In genomic region chr5:135266301-135266630, GRCh38 we compare ENCODE assay signal across 28 cellular contexts.
DNase-seq lines count a peak whose midpoint lies in the region; ATAC-seq and TF ChIP-seq lines count a peak whose summit lies in the region.
"Had no signal": no experiment of that assay in that cellular context is flagged by ENCODE, and none has a peak within 500 bp of the region (broad histone marks: within the 10 kb centered on the region; RNA-seq: fewer than 3 reads in every experiment).

No MANE protein-coding gene starts in this region.

- no peak overlapping the region for H3K4me3 ChIP-seq in duodenal mucosa (ENCODE audit: low read depth in 1 of 2, low read length in 2 of 2)
- no peak overlapping the region for H3K4me3 ChIP-seq in aorta (ENCODE audit: low read length in 2 of 2)
- no peak overlapping the region for H3K4me3 ChIP-seq in CD4-positive, alpha-beta memory T cell (ENCODE audit: low read length in 2 of 2)
- H3K4me3 ChIP-seq: HAP-1, heart left ventricle, ovary, thyroid gland had no signal

- peaks cover 3% of the 10 kb centered on the region for H3K36me3 Mint-ChIP-seq in mesothelial cell of epicardium
- H3K36me3 Mint-ChIP-seq in osteocyte (ENCODE audit: unreplicated experiment) = peaks cover 3% of the 10 kb centered on the region
- no peaks in the 10 kb centered on the region for H3K36me3 Mint-ChIP-seq in CD4-positive, alpha-beta memory T cell
- H3K36me3 Mint-ChIP-seq: CD8-positive, alpha-beta T cell; IgD-negative memory B cell; memory B cell; naive B cell had no signal

- ATAC-seq in aorta (ENCODE audit: low FRiP score) (peak; percentile 31), HG03039 (IDR thresholded peaks at IDR 0.05; ENCODE audit: unreplicated experiment) (no peak)
- ATAC-seq: CD8-positive, alpha-beta T cell; heart left ventricle; left colon had no signal

- H3K27me3 Mint-ChIP-seq in mesothelial cell of epicardium (ENCODE audit: low read depth) = no peaks in the 10 kb centered on the region
- H3K27me3 Mint-ChIP-seq in osteocyte (ENCODE audit: unreplicated experiment) = no peaks in the 10 kb centered on the region
- H3K27me3 Mint-ChIP-seq in CD4-positive, alpha-beta memory T cell = peaks cover 12 to 13% of the 10 kb centered on the region in 2 donors

- POLR2A ChIA-PET in CD4-positive, alpha-beta memory T cell (lab: Charles Lee; ENCODE audit: partially characterized antibody) = no interaction called here

- H3K27ac ChIP-seq in duodenal mucosa (ENCODE audit: low read depth, low read length) = peak overlapping the region; percentile 14
- no peak overlapping the region for H3K27ac ChIP-seq in aorta (ENCODE audit: low read depth in 1 of 2, low read length in 2 of 2)
- H3K27ac ChIP-seq in CD4-positive, alpha-beta memory T cell (ENCODE audit: low read depth, low read length) = no peak overlapping the region
- H3K27ac ChIP-seq: 22Rv1, heart left ventricle, ovary, thyroid gland had no signal

- no peak overlapping the region for H3K9ac ChIP-seq in duodenal mucosa (ENCODE audit: low read depth in 1 of 2, low read length in 2 of 2)

- TF ChIP-seq CTCF in mesothelial cell of epicardium (IDR thresholded peaks at IDR 0.05; ENCODE audit: unreplicated experiment) (no peak), osteocyte (IDR thresholded peaks at IDR 0.05) (no peak)

- WGBS in aorta, 2 donors = 83% methylated on average over 6 of the region's 6 CpGs

- no peaks in the 10 kb centered on the region for H3K27me3 ChIP-seq in duodenal mucosa (ENCODE audit: control insufficient read depth in 1 of 2, insufficient read depth in 2 of 2, low read length in 2 of 2)
- H3K27me3 ChIP-seq in aorta (ENCODE audit: control insufficient read depth in 1 of 2, insufficient read depth in 2 of 2, low read length in 1 of 2) = no peaks in the 10 kb centered on the region
- H3K27me3 ChIP-seq in CD4-positive, alpha-beta memory T cell (ENCODE audit: insufficient read depth, low read length) = no peaks in the 10 kb centered on the region
- H3K27me3 ChIP-seq: ovary, thyroid gland had no signal

- DNase-seq in NCI-H82 (lab: John Stamatoyannopoulos, UW) = peak; percentile 75
- no peak for DNase-seq in NCI-H82 treated with DMSO at 0.1 percent for 48 hours (lab: John Stamatoyannopoulos, UW; ENCODE audit: unreplicated experiment)
- no peak for DNase-seq in mesothelial cell of epicardium (ENCODE audit: low spot score in 2 of 2, unreplicated experiment in 2 of 2)
- no peak for DNase-seq in aorta
- DNase-seq in osteocyte (ENCODE audit: extremely low spot score, unreplicated experiment) = no peak
- DNase-seq in CD4-positive, alpha-beta memory T cell = no peak
- DNase-seq: activated CD4-positive, alpha-beta T cell treated with anti-CD3 and anti-CD28 coated beads, Interleukin-2, amount 50 U/mL, for 48 hours; CD8-positive, alpha-beta T cell; central memory CD4-positive, alpha-beta T cell; dermis blood vessel endothelial cell; heart left ventricle; left colon; naive B cell; NCI-H1105; NCI-H1930; NCI-H69; ovary; stimulated activated CD4-positive, alpha-beta T cell treated with anti-CD3 and anti-CD28 coated beads, Interleukin-12 subunit alpha, Interleukin-12 subunit beta, amount 100 ng/mL, for 4 hours; stimulated activated CD4-positive, alpha-beta T cell treated with anti-CD3 and anti-CD28 coated beads, Interleukin-4, amount 100 ng/mL, for 4 hours; stimulated activated naive CD4-positive, alpha-beta T cell treated with Interleukin-2 at 50 U/mL for 16 hours; thyroid gland had no signal

- H3K36me3 ChIP-seq in duodenal mucosa (ENCODE audit: control insufficient read depth in 1 of 2, insufficient read depth in 2 of 2, low read length in 2 of 2) (no peaks in the 10 kb centered on the region), aorta (ENCODE audit: control insufficient read depth in 1 of 2, insufficient read depth in 2 of 2, low read length in 1 of 2) (no peaks in the 10 kb centered on the region)
- H3K36me3 ChIP-seq in CD4-positive, alpha-beta memory T cell (ENCODE audit: insufficient read depth, low read length) = no peaks in the 10 kb centered on the region
- H3K36me3 ChIP-seq: HAP-1, heart left ventricle, ovary, thyroid gland had no signal

- H3K9me3 ChIP-seq in duodenal mucosa (ENCODE audit: control insufficient read depth in 1 of 2, low read length in 2 of 2) (no peaks in the 10 kb centered on the region), aorta (ENCODE audit: control insufficient read depth, low read length) (no peaks in the 10 kb centered on the region)
- H3K9me3 ChIP-seq in CD4-positive, alpha-beta memory T cell (ENCODE audit: control insufficient read depth in 1 of 2, low read length in 2 of 2) = no peaks in the 10 kb centered on the region
- H3K9me3 ChIP-seq: HAP-1, ovary, thyroid gland had no signal

- H3K9me3 Mint-ChIP-seq in mesothelial cell of epicardium (peaks cover 8% of the 10 kb centered on the region), osteocyte (ENCODE audit: unreplicated experiment) (no peaks in the 10 kb centered on the region)
- peaks cover 0 to 6% (median 0%) of the 10 kb centered on the region in 8 donors for H3K9me3 Mint-ChIP-seq in CD4-positive, alpha-beta memory T cell
- H3K9me3 Mint-ChIP-seq: CD8-positive, alpha-beta T cell; memory B cell had no signal

- CTCF ChIA-PET in CD4-positive, alpha-beta memory T cell (lab: Charles Lee; ENCODE audit: partially characterized antibody) = no interaction called here

- H3K4me1 ChIP-seq in duodenal mucosa (ENCODE audit: control insufficient read depth in 1 of 2, insufficient read depth in 2 of 2, low read length in 2 of 2) (peaks cover 10 to 20% of the 10 kb centered on the region in 2 donors), aorta (ENCODE audit: control insufficient read depth in 1 of 2, insufficient read depth in 2 of 2, low read length in 2 of 2) (no peaks in the 10 kb centered on the region)
- no peaks in the 10 kb centered on the region for H3K4me1 ChIP-seq in CD4-positive, alpha-beta memory T cell (ENCODE audit: insufficient read depth, low read length)
- H3K4me1 ChIP-seq: HAP-1, heart left ventricle, thyroid gland had no signal

- intact Hi-C loops in aorta (cut with DNase I) = no loop called here
- intact Hi-C loops in CD4-positive, alpha-beta memory T cell (cut with micrococcal nuclease) = no loop called here

- H3K4me3 Mint-ChIP-seq in mesothelial cell of epicardium (no peak overlapping the region), osteocyte (ENCODE audit: unreplicated experiment) (no peak overlapping the region)
- no peak overlapping the region for H3K4me3 Mint-ChIP-seq in CD4-positive, alpha-beta memory T cell
- H3K4me3 Mint-ChIP-seq: activated naive CD8-positive, alpha-beta T cell; CD8-positive, alpha-beta T cell; IgD-negative memory B cell; memory B cell; naive B cell had no signal

- H3K27ac Mint-ChIP-seq in mesothelial cell of epicardium = peak overlapping the region; percentile 94
- no peak overlapping the region for H3K27ac Mint-ChIP-seq in osteocyte (ENCODE audit: unreplicated experiment)
- H3K27ac Mint-ChIP-seq in CD4-positive, alpha-beta memory T cell = no peak overlapping the region
- H3K27ac Mint-ChIP-seq: activated naive CD8-positive, alpha-beta T cell; CD8-positive, alpha-beta T cell; IgD-negative memory B cell; memory B cell; naive B cell had no signal

- peaks cover 58% of the 10 kb centered on the region for H3K4me1 Mint-ChIP-seq in mesothelial cell of epicardium
- H3K4me1 Mint-ChIP-seq in osteocyte (ENCODE audit: unreplicated experiment) = peaks cover 46% of the 10 kb centered on the region
- H3K4me1 Mint-ChIP-seq in CD4-positive, alpha-beta memory T cell = no peaks in the 10 kb centered on the region
- H3K4me1 Mint-ChIP-seq: IgD-negative memory B cell, memory B cell, naive B cell had no signal
